ENCODE assay signal across 23 cellular contexts in the genomic region with DNA sequence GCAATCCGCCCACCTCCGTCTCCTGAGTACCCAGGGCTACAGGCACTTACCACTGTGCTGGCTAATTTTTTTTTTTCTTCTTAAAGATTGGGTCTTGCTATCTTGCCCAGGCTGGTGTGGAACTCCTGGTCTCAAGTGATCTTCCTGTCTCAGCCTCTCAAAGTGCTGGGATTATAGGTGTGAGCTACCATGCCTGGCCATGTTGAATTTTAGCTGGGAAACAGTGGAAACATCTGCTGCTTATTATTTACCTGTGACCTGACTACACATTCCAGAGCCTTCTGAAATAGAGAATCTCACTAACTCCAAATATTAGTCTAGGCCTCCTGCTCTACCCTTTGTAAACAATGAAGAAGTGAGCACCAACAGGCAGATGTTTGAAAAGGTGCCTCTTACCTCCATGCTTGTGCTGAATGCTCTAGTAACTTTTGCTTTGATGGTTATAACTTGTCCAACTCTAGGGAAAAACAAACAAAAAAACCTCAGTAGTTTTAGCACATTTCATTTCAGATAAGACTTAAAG. TPM values are rescaled to one million over a fixed set of nuclear protein-coding genes. Genes with fewer than 3 reads are reported as not detected.
DNase-seq lines count a peak whose midpoint lies in the region; ATAC-seq, FAIRE-seq and TF ChIP-seq lines count a peak whose summit lies in the region.
"Had no signal": no experiment of that assay in that cellular context is flagged by ENCODE, and none has a peak within 500 bp of the region (broad histone marks: within the 10 kb centered on the region; RNA-seq: fewer than 3 reads in every experiment).

No MANE protein-coding gene starts in this region.

- no peak overlapping the region for H3K14ac ChIP-seq in H1 (ENCODE audit: insufficient read length)

- TF ChIP-seq POLR2A in H1 (IDR thresholded peaks at IDR 0.05; ENCODE audit: control extremely low read depth in 1 of 2, low read depth in 2 of 2, low read length in 2 of 2) = no peak
- no peak for TF ChIP-seq POLR2A in erythroblast (IDR thresholded peaks at IDR 0.05; ENCODE audit: low read length)

- no peaks in the 10 kb centered on the region for H3K9me3 Mint-ChIP-seq in activated T-cell treated with anti-CD3 and anti-CD28 coated beads, Interleukin-2, amount 50 U/mL, for 72 hours
- H3K9me3 Mint-ChIP-seq: CD4-positive, alpha-beta T cell had no signal

- H3K4me3 ChIP-seq in H1 (ENCODE audit: extremely low read depth in 1 of 4, insufficient read depth in 2 of 4, low read depth in 3 of 4, low read length in 4 of 4) (no peak overlapping the region), liver (ENCODE audit: low read depth in 1 of 3, low read length in 3 of 3) (no peak overlapping the region)
- H3K4me3 ChIP-seq: A549, GM23248 had no signal

- CTCF ChIA-PET in H1 (lab: Charles Lee; ENCODE audit: partially characterized antibody) = interaction anchor here (0.6 to 0.9 kb wide), 3 partner anchors 8 to 23 kb away, joined by 3 to 4 read pairs (median 3); partner anchors contain the start of gene ACOT12

- no peak overlapping the region for H4K5ac ChIP-seq in H1 (ENCODE audit: insufficient read length, low read depth, low read length)

- no peak overlapping the region for H2BK120ac ChIP-seq in H1 (replicated peaks; ENCODE audit: low read depth, low read length)

- H3K4me2 ChIP-seq in H1 (ENCODE audit: insufficient read depth in 1 of 2, low read depth in 2 of 2, low read length in 2 of 2) = no peak overlapping the region
- H3K4me2 ChIP-seq: A549 had no signal

- H3K18ac ChIP-seq in H1 (ENCODE audit: extremely low read depth, low read length) = no peak overlapping the region

- H3K27me3 ChIP-seq in H1 (replicated peaks in 1 of 4; ENCODE audit: control insufficient read depth in 3 of 4, extremely low read depth in 1 of 4, insufficient read depth in 3 of 4, low read length in 3 of 4) (no peaks in the 10 kb centered on the region), liver (ENCODE audit: control insufficient read depth in 4 of 4, insufficient read depth in 4 of 4, low read length in 3 of 4) (no peaks in the 10 kb centered on the region)

- TF ChIP-seq EP300 in H1 (IDR thresholded peaks at IDR 0.05; ENCODE audit: borderline replicate concordance in 1 of 2, low read depth in 2 of 2, low read length in 2 of 2) = no peak

- H3K27ac Mint-ChIP-seq in activated T-cell treated with anti-CD3 and anti-CD28 coated beads, Interleukin-2, amount 50 U/mL, for 72 hours = no peak overlapping the region
- H3K27ac Mint-ChIP-seq: CD4-positive, alpha-beta T cell had no signal

- POLR2A ChIA-PET in H1 (lab: Charles Lee; ENCODE audit: partially characterized antibody) = interaction anchor here (1.0 kb wide), 1 partner anchor 18 kb away, joined by 3 read pairs; no protein-coding TSS in a partner anchor

- no peaks in the 10 kb centered on the region for H4K20me1 ChIP-seq in H1 (replicated peaks in 1 of 2; ENCODE audit: control insufficient read depth in 1 of 2, insufficient read depth in 2 of 2, low read length in 2 of 2)

- no peak for TF ChIP-seq RAD21 in H1 (IDR thresholded peaks at IDR 0.05 in 1 of 2, conservative IDR thresholded peaks at IDR 0.05 in 1 of 2; ENCODE audit: low read depth in 2 of 2, low read length in 2 of 2)
- no peak for TF ChIP-seq RAD21 in liver (IDR thresholded peaks at IDR 0.05)

- H2BK15ac ChIP-seq in H1 (ENCODE audit: low read length) = no peak overlapping the region

- no peak overlapping the region for H4K8ac ChIP-seq in H1 (ENCODE audit: extremely low read depth, insufficient read depth, low read length)

- H4K91ac ChIP-seq in H1 (replicated peaks; ENCODE audit: insufficient read length, low read length) = no peak overlapping the region

- H3K27me3 Mint-ChIP-seq in activated T-cell treated with anti-CD3 and anti-CD28 coated beads, Interleukin-2, amount 50 U/mL, for 72 hours (ENCODE audit: low read depth) = peaks cover 23% of the 10 kb centered on the region

- 69% methylated on average over 2 of the region's 2 CpGs; no CpG with 5 or more reads in 1 of the 2 experiments for WGBS in H1 (ENCODE audit: extremely low coverage in 1 of 2, insufficient coverage in 1 of 2, insufficient read length in 1 of 2, insufficient replicate concordance in 2 of 2, low coverage in 1 of 2, low lambda C conversion rate in 2 of 2, missing lambda C conversion rate in 1 of 2), 2 experiments
- 98% methylated on average over 2 of the region's 2 CpGs for WGBS in liver

- H3K27ac ChIP-seq in H1 (ENCODE audit: low read depth, low read length) (no peak overlapping the region), liver (ENCODE audit: low read depth in 1 of 2, low read length in 2 of 2) (peak overlapping the region in 1 of 2 donors; percentile 28)
- H3K27ac ChIP-seq: 22Rv1, A549, C4-2B, GM23248, HL-60 had no signal

- no peaks in the 10 kb centered on the region for H3K36me3 Mint-ChIP-seq in activated T-cell treated with anti-CD3 and anti-CD28 coated beads, Interleukin-2, amount 50 U/mL, for 72 hours (ENCODE audit: insufficient read depth in 2 of 2)

- no peaks in the 10 kb centered on the region for H3K9me3 ChIP-seq in H1 (ENCODE audit: insufficient read depth in 2 of 2, low read depth in 1 of 2, low read length in 1 of 2)
- H3K9me3 ChIP-seq in liver (ENCODE audit: control insufficient read depth in 4 of 4, low read length in 3 of 4) = no peaks in the 10 kb centered on the region
- H3K9me3 ChIP-seq: A549 had no signal

- no peak overlapping the region for H2AFZ ChIP-seq in H1 (ENCODE audit: low read length)
- H2AFZ ChIP-seq: GM23248 had no signal

- H3K9ac ChIP-seq in H1 (replicated peaks in 1 of 4; ENCODE audit: extremely low read depth in 1 of 4, low read depth in 3 of 4, low read length in 3 of 4) (no peak overlapping the region), liver (ENCODE audit: low read depth in 1 of 2, low read length in 2 of 2) (no peak overlapping the region)
- H3K9ac ChIP-seq: GM23248 had no signal

- DNase-seq in NCI-H510A treated with DMSO at 0.1 percent for 48 hours (lab: John Stamatoyannopoulos, UW) (peak; percentile 12), NCI-H510A (lab: John Stamatoyannopoulos, UW) (no peak), H1 (ENCODE audit: low read depth in 1 of 2, low spot score in 2 of 2) (no peak), erythroblast (lab: John Stamatoyannopoulos, UW) (no peak), NCI-H2196 (lab: John Stamatoyannopoulos, UW; ENCODE audit: unreplicated experiment) (no peak)
- no peak for DNase-seq in activated T-cell treated with anti-CD3 and anti-CD28 coated beads, Interleukin-2, amount 50 U/mL, for 72 hours
- DNase-seq: AML-193; CD4-positive, alpha-beta T cell; DMS153; DND-41; GM23248; HCEC 1CT had no signal

- H3K79me2 ChIP-seq in H1 (ENCODE audit: control insufficient read depth in 1 of 2, insufficient read depth in 2 of 2, low read length in 2 of 2) = no peaks in the 10 kb centered on the region

- H2AK5ac ChIP-seq in H1 (ENCODE audit: low read depth, low read length) = no peak overlapping the region

- H3K23ac ChIP-seq in H1 (ENCODE audit: insufficient read length) = no peak overlapping the region

- ATAC-seq in HG03469 (IDR thresholded peaks at IDR 0.05; ENCODE audit: unreplicated experiment) = no peak
- no peak for ATAC-seq in activated T-cell treated with anti-CD3 and anti-CD28 coated beads, Interleukin-2, amount 50 U/mL, for 72 hours (replicated peaks in 1 of 2)
- ATAC-seq: A549 had no signal

- H2BK20ac ChIP-seq in H1 (ENCODE audit: low read length) = no peak overlapping the region

- no peaks in the 10 kb centered on the region for H3K79me1 ChIP-seq in H1 (ENCODE audit: low read depth, low read length)

- H3K36me3 ChIP-seq in H1 (ENCODE audit: control insufficient read depth in 2 of 4, insufficient read depth in 4 of 4, low read length in 3 of 4) (no peaks in the 10 kb centered on the region), liver (ENCODE audit: control insufficient read depth in 4 of 4, insufficient read depth in 3 of 4, low read depth in 1 of 4, low read length in 3 of 4) (peaks cover 0 to 5% (median 1%) of the 10 kb centered on the region in 4 donors)

- no peak overlapping the region for H2BK5ac ChIP-seq in H1 (ENCODE audit: low read depth, low read length)

- no peaks in the 10 kb centered on the region for H3K23me2 ChIP-seq in H1 (ENCODE audit: low read depth, low read length)

- H2BK12ac ChIP-seq in H1 (ENCODE audit: low read depth, low read length) = no peak overlapping the region

- H3K4me1 Mint-ChIP-seq in activated T-cell treated with anti-CD3 and anti-CD28 coated beads, Interleukin-2, amount 50 U/mL, for 72 hours (ENCODE audit: low read depth) = no peaks in the 10 kb centered on the region

- H3K4ac ChIP-seq in H1 (replicated peaks; ENCODE audit: insufficient read length, low read depth, low read length) = no peak overlapping the region

- no peak overlapping the region for H3K4me3 Mint-ChIP-seq in activated T-cell treated with anti-CD3 and anti-CD28 coated beads, Interleukin-2, amount 50 U/mL, for 72 hours
- H3K4me3 Mint-ChIP-seq: CD4-positive, alpha-beta T cell had no signal

- H3K4me1 ChIP-seq in H1 (replicated peaks in 1 of 4; ENCODE audit: control insufficient read depth in 3 of 4, insufficient read depth in 4 of 4, low read length in 3 of 4) (no peaks in the 10 kb centered on the region), liver (ENCODE audit: control insufficient read depth in 4 of 4, insufficient read depth in 4 of 4, low read length in 3 of 4) (peaks cover 0 to 15% (median 3%) of the 10 kb centered on the region in 4 donors)
- H3K4me1 ChIP-seq: A549 had no signal

- H3K56ac ChIP-seq in H1 (replicated peaks; ENCODE audit: insufficient read length, low read depth, low read length) = no peak overlapping the region

- no peak for TF ChIP-seq CTCF in H1 (IDR thresholded peaks at IDR 0.05; ENCODE audit: control extremely low read depth in 1 of 3, insufficient read depth in 1 of 3, low read depth in 1 of 3, low read length in 3 of 3)
- no peak for TF ChIP-seq CTCF in liver (IDR thresholded peaks at IDR 0.05; ENCODE audit: low read depth, low read length, missing input control)

- FAIRE-seq in H1 (lab: Jason Lieb, UNC) = peak; percentile 42
- FAIRE-seq: A549, G401.6, GM12891, GM19239, H54, HTR-8/SVneo had no signal

TF ChIP-seq in H1, 55 proteins besides CTCF, POLR2A, EP300 and RAD21 (continues in another document):
- TF ChIP-seq RBBP5 (IDR thresholded peaks at IDR 0.05; ENCODE audit: borderline replicate concordance, low read depth, low read length) = no peak

TF ChIP-seq in liver, 16 proteins besides CTCF, POLR2A, EP300 and RAD21 (continues in another document):
- TF ChIP-seq EGR1 (IDR thresholded peaks at IDR 0.05; ENCODE audit: low read depth in 2 of 2) = no peak

RNA-seq across cellular contexts. Expression of gene ACOT12, which starts 22.5 kb away (rescaled TPM):
- 0.33 TPM in 1 of 2 replicates, not detected in the other for total RNA-seq in H1 (2021; fragmentation: NEBNext Ultra II Directional; extraction: Animal tissue kit (Norgen Biotek cat#: 25700))
- polyA plus RNA-seq in H1 (2011; rRNA removed) (0.29 and 0.31 TPM in 2 replicates), liver (10 to 100 TPM; 26.8 to 50.7 TPM)
- polyA plus RNA-seq in H1 (2011; cell fraction: cytosol; rRNA removed) = 0.19 TPM
- 0.56 TPM for polyA plus RNA-seq in H1 (2011; cell fraction: nucleus; rRNA removed)
- 0.37 to 0.59 TPM (median 0.47 TPM) in 3 of 4 replicates, not detected in the other for polyA plus RNA-seq in H1 (2012, experiment 1 of 2)
- polyA plus RNA-seq in H1 (2012, experiment 2 of 2) = 0.84 TPM
- 0.10 TPM for polyA plus RNA-seq in H1 (2013, experiment 1 of 2)
- 0.18 TPM for polyA plus RNA-seq in H1 (2013, experiment 2 of 2)
- polyA minus RNA-seq in H1 (2011; rRNA and poly(A)+ RNA removed) = not detected in 2 replicates
- polyA minus RNA-seq in H1 (2011; cell fraction: cytosol; rRNA and poly(A)+ RNA removed) = not detected
- not detected for polyA minus RNA-seq in H1 (2011; cell fraction: nucleus; rRNA and poly(A)+ RNA removed)
- total RNA-seq in liver = 10 to 100 TPM; 16.9 to 76.4 TPM
- not detected for total RNA-seq in activated T-cell treated with anti-CD3 and anti-CD28 coated beads, Interleukin-2, amount 50 U/mL, for 72 hours
- total RNA-seq: GM23248 had no signal
- polyA plus RNA-seq: GM23248 had no signal

Comparison
In these comparisons a context has a peak if more than half of its experiments do, and no peak if none do; other contexts are left out.
1. RNA of gene ACOT12, which starts 22.5 kb away (total RNA-seq): 16.9 to 76.4 TPM in liver; 0.33 TPM in H1 and not detected in activated T-cell treated with anti-CD3 and anti-CD28 coated beads, Interleukin-2, amount 50 U/mL, for 72 hours; every median in the first group is over 10 times any median in the second.